In genomic region chr2:157488877-157489276, GRCh38 we compare ENCODE assay signal across 17 cellular contexts. TPM values are rescaled to one million over a fixed set of nuclear protein-coding genes. Genes with fewer than 3 reads are reported as not detected.
DNase-seq lines count a peak whose midpoint lies in the region; ATAC-seq, FAIRE-seq and TF ChIP-seq lines count a peak whose summit lies in the region.
"Had no signal": no experiment of that assay in that cellular context is flagged by ENCODE, and none has a peak within 500 bp of the region (broad histone marks: within the 10 kb centered on the region; RNA-seq: fewer than 3 reads in every experiment).

No MANE protein-coding gene starts in this region.

- no peak overlapping the region for H3K9ac ChIP-seq in HepG2 (ENCODE audit: insufficient read depth, low read depth, low read length)

- peaks cover 3% of the 10 kb centered on the region for H3K36me3 Mint-ChIP-seq in activated T-helper 1 cell treated with anti-CD3 and anti-CD28 coated beads, Interleukin-12 subunit alpha, Interleukin-12 subunit beta, Interleukin-2, Interleukin-4 antibody, amounts not matched to agents 30 ng/mL and 10 ng/mL and 1 ng/mL, durations not matched to agents 14 hours and 24 hours and 36 hours (ENCODE audit: low read depth)

- ATAC-seq in heart left ventricle (peak in 3 of 4 donors; percentile 29 to 61 (median 44)), HepG2 (peak; percentile 60)
- ATAC-seq: K562 had no signal

- DNase-seq in heart left ventricle (no peak), right atrium auricular region (ENCODE audit: low spot score) (no peak), HepG2 (ENCODE audit: low spot score) (no peak), urothelium cell line (ENCODE audit: low spot score) (peak; percentile 24), DMS79 treated with DMSO at 0.1 percent for 48 hours (lab: John Stamatoyannopoulos, UW) (no peak), OCI-M2 (lab: John Stamatoyannopoulos, UW; ENCODE audit: unreplicated experiment) (no peak), NK-92 (lab: John Stamatoyannopoulos, UW; ENCODE audit: unreplicated experiment) (no peak)
- no peak for DNase-seq in activated T-helper 1 cell treated with anti-CD3 and anti-CD28 coated beads, Interleukin-12 subunit alpha, Interleukin-12 subunit beta, Interleukin-2, Interleukin-4 antibody, amounts not matched to agents 30 ng/mL and 10 ng/mL and 1 ng/mL, durations not matched to agents 14 hours and 24 hours and 36 hours (ENCODE audit: low spot score)
- DNase-seq: activated CD8-positive, alpha-beta memory T cell treated with anti-CD3 and anti-CD28 coated beads, Interleukin-2, amount 50 U/mL, for 4 hours; BE2C; HFFc6; NCI-H187; nephron progenitor cell; stimulated activated CD4-positive, alpha-beta T cell treated with anti-CD3 and anti-CD28 coated beads, Interleukin-12 subunit alpha, Interleukin-12 subunit beta, amount 100 ng/mL, for 4 hours had no signal

- H3K4me2 ChIP-seq in HepG2 (ENCODE audit: low read depth, low read length), result no peak overlapping the region

- no peak for TF ChIP-seq RAD21 in HepG2 (CRISPR knock-in tag; IDR thresholded peaks at IDR 0.05)

- TF ChIP-seq CTCF in heart left ventricle (IDR thresholded peaks at IDR 0.05) (no peak), right atrium auricular region (IDR thresholded peaks at IDR 0.05) (no peak), HepG2 (CRISPR knock-in tag; IDR thresholded peaks at IDR 0.05) (no peak)

- H3K4me1 ChIP-seq in heart left ventricle, result no peaks in the 10 kb centered on the region
- peaks cover 0 to 6% of the 10 kb centered on the region in 2 donors for H3K4me1 ChIP-seq in right atrium auricular region
- no peaks in the 10 kb centered on the region for H3K4me1 ChIP-seq in HepG2 (ENCODE audit: insufficient read depth, low read length)
- H3K4me1 ChIP-seq: BE2C had no signal

- BruUV-seq in HepG2 (replicated peaks; lab: Mats Ljungman, UMichigan), result no TSS peak

- POLR2A ChIA-PET in HepG2 (lab: Yijun Ruan, JAX), result no interaction called here

- no peaks in the 10 kb centered on the region for H3K27me3 Mint-ChIP-seq in activated T-helper 1 cell treated with anti-CD3 and anti-CD28 coated beads, Interleukin-12 subunit alpha, Interleukin-12 subunit beta, Interleukin-2, Interleukin-4 antibody, amounts not matched to agents 30 ng/mL and 10 ng/mL and 1 ng/mL, durations not matched to agents 14 hours and 24 hours and 36 hours (ENCODE audit: insufficient read depth)

- FAIRE-seq in HepG2 (lab: Jason Lieb, UNC), result peak; percentile 4
- no peak for FAIRE-seq in urothelium cell line (lab: Jason Lieb, UNC)
- FAIRE-seq: bronchial epithelial cell, K562 had no signal

- no peaks in the 10 kb centered on the region for H3K27me3 ChIP-seq in heart left ventricle
- no peaks in the 10 kb centered on the region for H3K27me3 ChIP-seq in right atrium auricular region
- no peaks in the 10 kb centered on the region for H3K27me3 ChIP-seq in HepG2 (ENCODE audit: control insufficient read depth in 1 of 2, insufficient read depth in 2 of 2, low read length in 2 of 2)
- H3K27me3 ChIP-seq: BE2C had no signal

- TF ChIP-seq POLR2A in heart left ventricle (IDR thresholded peaks at IDR 0.05), result no peak
- TF ChIP-seq POLR2A in HepG2 (IDR thresholded peaks at IDR 0.05; ENCODE audit: insufficient read depth in 1 of 2, low read depth in 2 of 2, low read length in 2 of 2), result no peak

- no peak overlapping the region for H3K27ac ChIP-seq in heart left ventricle
- no peak overlapping the region for H3K27ac ChIP-seq in right atrium auricular region
- no peak overlapping the region for H3K27ac ChIP-seq in HepG2 (ENCODE audit: extremely low read length, insufficient read depth, low read length)

- no peak for TF ChIP-seq EP300 in HepG2 (IDR thresholded peaks at IDR 0.05; ENCODE audit: low read depth in 2 of 2, low read length in 2 of 2)
- no peak for TF ChIP-seq EP300 in HepG2 (CRISPR knock-in tag; IDR thresholded peaks at IDR 0.05; ENCODE audit: borderline replicate concordance)

- intact Hi-C loops in heart left ventricle (cut with DNase I) (loop anchor here in 3 of 10 donors (10.0 kb wide), 3 partner anchors 144 to 164 kb away; partner anchors contain the start of gene ERMN (in 1 of the 3)), HepG2 (cut with micrococcal nuclease; ENCODE audit: unreplicated experiment) (no loop called here)
- intact Hi-C loops in activated T-helper 1 cell treated with anti-CD3 and anti-CD28 coated beads, Interleukin-12 subunit alpha, Interleukin-12 subunit beta, Interleukin-2, Interleukin-4 antibody, amounts not matched to agents 30 ng/mL and 10 ng/mL and 1 ng/mL, durations not matched to agents 14 hours and 24 hours and 36 hours (cut with micrococcal nuclease), result loop anchor here (1.0 to 10.0 kb wide), 2 partner anchors 9 to 706 kb away; no protein-coding TSS in a partner anchor

- no peaks in the 10 kb centered on the region for H4K20me1 ChIP-seq in HepG2 (ENCODE audit: insufficient read depth, low read length)

- H3K4me1 Mint-ChIP-seq in activated T-helper 1 cell treated with anti-CD3 and anti-CD28 coated beads, Interleukin-12 subunit alpha, Interleukin-12 subunit beta, Interleukin-2, Interleukin-4 antibody, amounts not matched to agents 30 ng/mL and 10 ng/mL and 1 ng/mL, durations not matched to agents 14 hours and 24 hours and 36 hours (ENCODE audit: low read depth), result peaks cover 95% of the 10 kb centered on the region

- peak overlapping the region; percentile 74 for H3K4me3 Mint-ChIP-seq in activated T-helper 1 cell treated with anti-CD3 and anti-CD28 coated beads, Interleukin-12 subunit alpha, Interleukin-12 subunit beta, Interleukin-2, Interleukin-4 antibody, amounts not matched to agents 30 ng/mL and 10 ng/mL and 1 ng/mL, durations not matched to agents 14 hours and 24 hours and 36 hours
- H3K4me3 Mint-ChIP-seq: HFFc6, nephron progenitor cell had no signal

- in situ Hi-C loops in HepG2 (cut with HindIII; ENCODE audit: extremely low pct_ligation_motif_present, low pct_unique_long_range_greater_than_20kb), result loop anchor here (25.0 kb wide), 1 partner anchor 273 kb away; no protein-coding TSS in a partner anchor

- H3K36me3 ChIP-seq in heart left ventricle (no peaks in the 10 kb centered on the region), right atrium auricular region (no peaks in the 10 kb centered on the region), HepG2 (replicated peaks in 1 of 2; ENCODE audit: control insufficient read depth in 1 of 2, insufficient read depth in 2 of 2, low read length in 2 of 2) (no peaks in the 10 kb centered on the region)
- H3K36me3 ChIP-seq: BE2C had no signal

- H3K9me3 Mint-ChIP-seq in activated T-helper 1 cell treated with anti-CD3 and anti-CD28 coated beads, Interleukin-12 subunit alpha, Interleukin-12 subunit beta, Interleukin-2, Interleukin-4 antibody, amounts not matched to agents 30 ng/mL and 10 ng/mL and 1 ng/mL, durations not matched to agents 14 hours and 24 hours and 36 hours, result no peaks in the 10 kb centered on the region
- H3K9me3 Mint-ChIP-seq: HFFc6, nephron progenitor cell had no signal

- H3K27ac Mint-ChIP-seq in activated T-helper 1 cell treated with anti-CD3 and anti-CD28 coated beads, Interleukin-12 subunit alpha, Interleukin-12 subunit beta, Interleukin-2, Interleukin-4 antibody, amounts not matched to agents 30 ng/mL and 10 ng/mL and 1 ng/mL, durations not matched to agents 14 hours and 24 hours and 36 hours, result peak overlapping the region; percentile 83
- H3K27ac Mint-ChIP-seq: HFFc6, nephron progenitor cell had no signal

- H3K9me3 ChIP-seq in heart left ventricle, result no peaks in the 10 kb centered on the region
- H3K9me3 ChIP-seq in right atrium auricular region, result no peaks in the 10 kb centered on the region
- no peaks in the 10 kb centered on the region for H3K9me3 ChIP-seq in HepG2 (ENCODE audit: low read length)
- H3K9me3 ChIP-seq: BE2C had no signal

- no peaks in the 10 kb centered on the region for H3K79me2 ChIP-seq in HepG2 (ENCODE audit: insufficient read depth, low read length)

- CTCF ChIA-PET in HepG2 (lab: Yijun Ruan, JAX; ENCODE audit: low intra/inter-chr PET ratio, low total read pairs), result no interaction called here

- H3K4me3 ChIP-seq in heart left ventricle (no peak overlapping the region), right atrium auricular region (no peak overlapping the region), HepG2 (replicated peaks in 1 of 3; ENCODE audit: insufficient read depth in 1 of 3, low read depth in 2 of 3, low read length in 3 of 3) (no peak overlapping the region)
- H3K4me3 ChIP-seq: K562 had no signal

- WGBS in heart left ventricle, 4 donors, result 56 to 65% (median 60%) methylated on average over 3 of the region's 3 CpGs
- WGBS in HepG2 (ENCODE audit: low lambda C conversion rate), result 10% methylated on average over 3 of the region's 3 CpGs

- no peak overlapping the region for H2AFZ ChIP-seq in HepG2 (ENCODE audit: low read length)

RNA-seq across cellular contexts. Expression of gene CYTIP, which starts 45.0 kb away (rescaled TPM):
- total RNA-seq in heart left ventricle (10 to 100 TPM in 1 of 9 donors, 1 to 10 TPM in 6, under 1 TPM in 2; 0.53 to 12.0 (median 1.5) TPM), right atrium auricular region (1 to 10 TPM; 3.3 to 4.8 TPM), HepG2 (2016; rRNA removed; fragmentation: Illumina TruSeq; extraction: Trizol) (not detected in 2 replicates)
- polyA plus RNA-seq in heart left ventricle (under 1 TPM; 0.38 to 1.00 TPM), HepG2 (2011; rRNA removed) (not detected in 2 replicates)
- total RNA-seq in activated T-helper 1 cell treated with anti-CD3 and anti-CD28 coated beads, Interleukin-12 subunit alpha, Interleukin-12 subunit beta, Interleukin-2, Interleukin-4 antibody, amounts not matched to agents 30 ng/mL and 10 ng/mL and 1 ng/mL, durations not matched to agents 14 hours and 24 hours and 36 hours, result 296 and 302 TPM in 2 replicates
- total RNA-seq in HepG2 (2016; cell fraction: cytosol; rRNA removed; fragmentation: Illumina TruSeq; extraction: Trizol; ENCODE audit: low read depth), result not detected in 2 replicates
- not detected in 2 replicates for total RNA-seq in HepG2 (2016; cell fraction: insoluble cytoplasmic fraction; rRNA removed; fragmentation: Illumina TruSeq; extraction: Trizol)
- total RNA-seq in HepG2 (2016; cell fraction: membrane; rRNA removed; fragmentation: Illumina TruSeq; extraction: Trizol), result not detected in 2 replicates
- not detected in 2 replicates for total RNA-seq in HepG2 (2016; cell fraction: nucleus; rRNA removed; fragmentation: Illumina TruSeq; extraction: Trizol)
- polyA plus RNA-seq in HepG2 (2011; cell fraction: cytosol; rRNA removed), result 0.03 TPM in 1 of 2 replicates, not detected in the other
- not detected in 2 replicates for polyA plus RNA-seq in HepG2 (2011; cell fraction: nucleus; rRNA removed)
- not detected in 2 replicates for polyA plus RNA-seq in HepG2 (2012)
- polyA plus RNA-seq in HepG2 (2016; cell fraction: cytosol; fragmentation: Illumina TruSeq; extraction: Trizol; ENCODE audit: low read depth), result not detected in 2 replicates
- polyA plus RNA-seq in HepG2 (2016; cell fraction: insoluble cytoplasmic fraction; fragmentation: Illumina TruSeq; extraction: Trizol; ENCODE audit: low read depth), result not detected in 2 replicates
- not detected in 2 replicates for polyA plus RNA-seq in HepG2 (2016; cell fraction: membrane; fragmentation: Illumina TruSeq; extraction: Trizol; ENCODE audit: low read depth)
- not detected in 2 replicates for polyA plus RNA-seq in HepG2 (2016; cell fraction: nucleus; fragmentation: Illumina TruSeq; extraction: Trizol; ENCODE audit: insufficient read depth, low read depth)
- 0.75 TPM in 1 of 2 replicates, not detected in the other for polyA minus RNA-seq in HepG2 (2011; rRNA and poly(A)+ RNA removed; ENCODE audit: low replicate concordance)
- not detected in 2 replicates for polyA minus RNA-seq in HepG2 (2011; cell fraction: cytosol; rRNA and poly(A)+ RNA removed)
- not detected in 2 replicates for polyA minus RNA-seq in HepG2 (2011; cell fraction: nucleus; rRNA and poly(A)+ RNA removed)
- total RNA-seq: bronchial epithelial cell, G401, HFFc6 had no signal

Comparison
In these comparisons a context has a peak if more than half of its experiments do, and no peak if none do; other contexts are left out.
1. RNA of gene CYTIP, which starts 45.0 kb away (total RNA-seq): 296 to 302 TPM in activated T-helper 1 cell treated with anti-CD3 and anti-CD28 coated beads, Interleukin-12 subunit alpha, Interleukin-12 subunit beta, Interleukin-2, Interleukin-4 antibody, amounts not matched to agents 30 ng/mL and 10 ng/mL and 1 ng/mL, durations not matched to agents 14 hours and 24 hours and 36 hours; 3.3 to 4.8 TPM in right atrium auricular region, 0.53 to 12.0 TPM in heart left ventricle and not detected in HepG2; every median in the first group is over 10 times any median in the second.